ENCODE assay signal across 9 cellular contexts in the genomic region with DNA sequence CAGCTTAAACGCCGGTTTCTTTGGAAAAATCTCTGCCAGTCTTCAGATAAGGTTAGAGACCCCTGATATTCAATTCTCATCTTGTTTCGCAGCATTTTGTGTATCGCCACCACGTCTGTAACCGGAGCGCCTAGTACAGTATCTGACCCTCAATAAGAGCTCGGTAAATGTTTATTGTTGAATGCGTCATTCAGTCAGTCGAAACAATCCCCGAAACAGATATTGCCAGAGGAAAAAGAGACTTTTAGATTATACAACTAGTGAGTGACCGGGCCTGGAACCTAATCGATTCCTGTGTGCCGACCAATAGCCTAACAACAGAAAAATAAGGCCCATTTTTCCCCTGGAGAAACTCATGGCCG. TPM values are rescaled to one million over a fixed set of nuclear protein-coding genes. Genes with fewer than 3 reads are reported as not detected.
DNase-seq lines count a peak whose midpoint lies in the region; ATAC-seq and TF ChIP-seq lines count a peak whose summit lies in the region.
"Had no signal": no experiment of that assay in that cellular context is flagged by ENCODE, and none has a peak within 500 bp of the region (broad histone marks: within the 10 kb centered on the region; RNA-seq: fewer than 3 reads in every experiment).

No MANE protein-coding gene starts in this region.

- H3K9me3 ChIP-seq in SJCRH30 (replicated peaks) (no peaks in the 10 kb centered on the region), fibroblast of lung (ENCODE audit: control insufficient read depth, insufficient read depth, low read depth, low read length) (no peaks in the 10 kb centered on the region), prostate gland (no peaks in the 10 kb centered on the region)

- peak overlapping the region; percentile 57 for H3K4me2 ChIP-seq in fibroblast of lung (ENCODE audit: extremely low read depth, insufficient read depth, low read length)

- in situ Hi-C loops in G401 (cut with HindIII; ENCODE audit: low sequenced_read_pairs), result no loop called here

- WGBS in prostate gland, result 2% methylated on average over 15 of the region's 15 CpGs

- intact Hi-C loops in prostate gland (cut with DNase I), result no loop called here

- H3K36me3 ChIP-seq in SJCRH30 (no peaks in the 10 kb centered on the region), fibroblast of lung (ENCODE audit: control insufficient read depth, insufficient read depth, low read length) (no peaks in the 10 kb centered on the region), prostate gland (no peaks in the 10 kb centered on the region)

- H3K4me3 ChIP-seq in SJCRH30, result peak overlapping the region; percentile 95
- H3K4me3 ChIP-seq in fibroblast of lung (replicated peaks in 1 of 4; ENCODE audit: control extremely low read depth in 1 of 4, insufficient read depth in 1 of 4, low read depth in 3 of 4, low read length in 4 of 4), result peak overlapping the region; percentile 85 to 98 (median 90)
- H3K4me3 ChIP-seq in prostate gland, result peak overlapping the region; percentile 74 to 84

- DNase-seq in G401 (ENCODE audit: low spot score), result peak; percentile 9
- DNase-seq in SJCRH30, result no peak
- DNase-seq in fibroblast of lung (ENCODE audit: low read depth in 2 of 2), result no peak
- DNase-seq in prostate gland (ENCODE audit: low spot score), result no peak
- no peak for DNase-seq in nucleus accumbens (lab: John Stamatoyannopoulos, UW)
- DNase-seq in amniotic stem cell (lab: John Stamatoyannopoulos, UW), result no peak

- H3K4me1 ChIP-seq in SJCRH30, result no peaks in the 10 kb centered on the region
- H3K4me1 ChIP-seq in fibroblast of lung (ENCODE audit: control insufficient read depth, extremely low read depth, insufficient read depth, low read length), result peaks cover 6% of the 10 kb centered on the region
- no peaks in the 10 kb centered on the region for H3K4me1 ChIP-seq in prostate gland (replicated peaks)

- no peak for TF ChIP-seq POLR2A in prostate gland (IDR thresholded peaks at IDR 0.05)

- H2AFZ ChIP-seq in fibroblast of lung (ENCODE audit: low read length), result peak overlapping the region; percentile 60

- no peaks in the 10 kb centered on the region for H4K20me1 ChIP-seq in fibroblast of lung (ENCODE audit: control insufficient read depth, extremely low read depth, insufficient read depth, low read length)

- H3K27ac ChIP-seq in SJCRH30, result no peak overlapping the region; the same call in 1 of the 2 replicates
- peak overlapping the region; percentile 80 for H3K27ac ChIP-seq in fibroblast of lung (ENCODE audit: insufficient read depth, low read length)
- H3K27ac ChIP-seq in prostate gland, result peak overlapping the region; percentile 56 to 70

- no peak for ATAC-seq in HG03378 (IDR thresholded peaks at IDR 0.05; ENCODE audit: unreplicated experiment)
- no peak for ATAC-seq in HG02885 (IDR thresholded peaks at IDR 0.05; ENCODE audit: poor library complexity, unreplicated experiment)

- H3K27me3 ChIP-seq in SJCRH30 (no peaks in the 10 kb centered on the region), fibroblast of lung (ENCODE audit: control insufficient read depth, insufficient read depth, low read length) (no peaks in the 10 kb centered on the region), prostate gland (replicated peaks; ENCODE audit: insufficient read depth) (no peaks in the 10 kb centered on the region)

- H3K9ac ChIP-seq in fibroblast of lung (ENCODE audit: insufficient read depth, low read length), result peak overlapping the region; percentile 87

- no peak for TF ChIP-seq CTCF in fibroblast of lung (conservative IDR thresholded peaks at IDR 0.05 in 1 of 2, IDR thresholded peaks at IDR 0.05 in 1 of 2; ENCODE audit: low read depth in 1 of 2, low read length in 2 of 2)
- TF ChIP-seq CTCF in prostate gland (IDR thresholded peaks at IDR 0.05), result no peak

- H3K79me2 ChIP-seq in fibroblast of lung (ENCODE audit: control insufficient read depth, insufficient read depth, low read length), result peaks cover 12% of the 10 kb centered on the region

RNA-seq across cellular contexts. Expression of a gene that starts 0.6 kb away (rescaled TPM):
- 40.1 and 53.6 TPM in 2 replicates for total RNA-seq in G401 (2014; rRNA removed; shearing (Covaris generic))
- 23.6 and 27.2 TPM in 2 replicates for total RNA-seq in SJCRH30 (2014; rRNA removed; shearing (Covaris generic))
- total RNA-seq in fibroblast of lung, result 16.0 and 16.4 TPM in 2 replicates
- 8.6 and 13.1 TPM in 2 replicates for polyA plus RNA-seq in fibroblast of lung
- polyA plus RNA-seq in fibroblast of lung (2012), result 21.3 and 28.9 TPM in 2 replicates
- polyA minus RNA-seq in fibroblast of lung (ENCODE audit: low replicate concordance), result 84.2 and 148 TPM in 2 replicates
- total RNA-seq in prostate gland, result 10 to 100 TPM; 27.1 to 79.7 TPM

RNA-seq across cellular contexts. Expression of a gene that starts 7.1 kb away (rescaled TPM):
- total RNA-seq in G401 (2014; rRNA removed; shearing (Covaris generic)), result 38.1 and 45.1 TPM in 2 replicates
- 23.3 and 23.9 TPM in 2 replicates for total RNA-seq in SJCRH30 (2014; rRNA removed; shearing (Covaris generic))
- total RNA-seq in fibroblast of lung, result 2.8 and 3.3 TPM in 2 replicates
- polyA plus RNA-seq in fibroblast of lung, result 4.6 and 8.3 TPM in 2 replicates
- polyA plus RNA-seq in fibroblast of lung (2012), result 9.1 and 13.7 TPM in 2 replicates
- 19.5 and 23.8 TPM in 2 replicates for polyA minus RNA-seq in fibroblast of lung (ENCODE audit: low replicate concordance)
- total RNA-seq in prostate gland, result 10 to 100 TPM; 12.5 to 30.1 TPM

RNA-seq across cellular contexts. Expression of a gene that starts 27.9 kb away (rescaled TPM):
- 24.3 and 29.8 TPM in 2 replicates for total RNA-seq in G401 (2014; rRNA removed; shearing (Covaris generic))
- 5.5 and 5.6 TPM in 2 replicates for total RNA-seq in SJCRH30 (2014; rRNA removed; shearing (Covaris generic))
- total RNA-seq in fibroblast of lung, result 9.2 and 10.8 TPM in 2 replicates
- 29.1 and 29.6 TPM in 2 replicates for polyA plus RNA-seq in fibroblast of lung
- polyA plus RNA-seq in fibroblast of lung (2012), result 24.9 and 27.0 TPM in 2 replicates
- 15.7 and 23.2 TPM in 2 replicates for polyA minus RNA-seq in fibroblast of lung (ENCODE audit: low replicate concordance)
- total RNA-seq in prostate gland, result 10 to 100 TPM; 31.0 to 41.9 TPM

RNA-seq across cellular contexts. Expression of a gene that starts 36.3 kb away (rescaled TPM):
- total RNA-seq in G401 (2014; rRNA removed; shearing (Covaris generic)), result 0.68 TPM in 1 of 2 replicates, not detected in the other
- not detected in 2 replicates for total RNA-seq in SJCRH30 (2014; rRNA removed; shearing (Covaris generic))
- total RNA-seq in fibroblast of lung, result under 0.01 and 0.51 TPM in 2 replicates
- polyA plus RNA-seq in fibroblast of lung, result 0.05 and 0.11 TPM in 2 replicates
- 0.05 and 0.12 TPM in 2 replicates for polyA plus RNA-seq in fibroblast of lung (2012)
- polyA minus RNA-seq in fibroblast of lung (ENCODE audit: low replicate concordance), result 1.4 TPM in 1 of 2 replicates, not detected in the other
- total RNA-seq in prostate gland, result 1 to 10 TPM in 1 of 2 donors, under 1 TPM in 1; 0.91 to 7.3 TPM
- total RNA-seq: H4 had no signal

RNA-seq across cellular contexts. Expression of a gene that starts 36.4 kb away (rescaled TPM):
- 0.86 TPM in 1 of 2 replicates, not detected in the other for total RNA-seq in G401 (2014; rRNA removed; shearing (Covaris generic))
- total RNA-seq in SJCRH30 (2014; rRNA removed; shearing (Covaris generic)), result not detected in 2 replicates
- total RNA-seq in fibroblast of lung (0.83 and 4.1 TPM in 2 replicates), prostate gland (10 to 100 TPM; 27.9 to 36.0 TPM)
- 2.0 and 2.4 TPM in 2 replicates for polyA plus RNA-seq in fibroblast of lung
- polyA plus RNA-seq in fibroblast of lung (2012), result 1.8 and 2.3 TPM in 2 replicates
- polyA minus RNA-seq in fibroblast of lung (ENCODE audit: low replicate concordance), result 3.2 and 8.8 TPM in 2 replicates
